In the genomic region with DNA sequence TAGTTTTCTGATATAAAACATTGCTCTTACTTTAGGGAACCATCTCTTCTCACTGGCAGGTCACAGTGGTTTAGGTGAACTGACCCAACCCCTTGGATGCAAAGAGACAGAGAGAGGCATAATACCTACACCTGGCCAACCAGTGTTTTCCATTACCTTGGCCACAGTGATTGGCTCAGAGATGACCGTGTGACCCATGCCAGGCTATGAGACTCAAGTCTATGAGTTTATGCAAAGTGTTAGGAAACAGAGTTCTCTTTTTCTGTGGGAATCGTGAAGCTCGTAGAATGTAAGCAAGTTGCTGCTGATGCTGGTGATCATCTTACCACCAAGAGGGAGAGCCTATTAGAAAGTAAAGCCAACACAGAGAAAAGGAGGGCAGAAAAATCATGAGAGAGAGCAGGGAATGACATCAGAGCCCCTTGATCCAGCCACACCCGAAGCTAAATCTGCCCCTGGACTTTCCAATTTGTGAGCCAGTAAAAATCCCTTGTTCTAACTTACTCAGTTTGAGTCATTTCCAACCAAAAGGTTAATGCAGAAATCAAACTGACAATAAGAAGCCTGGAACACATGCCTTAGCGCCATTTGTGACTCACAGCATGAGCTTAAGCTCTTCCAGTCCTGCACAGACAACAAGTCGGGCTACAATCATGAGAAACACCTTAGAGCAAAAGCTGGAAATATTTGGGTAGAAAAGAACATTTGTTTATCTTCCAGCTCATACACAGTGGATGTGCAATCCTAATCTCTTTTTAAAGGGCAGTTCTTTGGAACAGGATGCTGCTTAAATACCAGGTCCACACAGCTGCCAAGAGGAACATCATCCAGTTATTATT, we compare ENCODE assay signal across 10 cellular contexts.
A peak's percentile ranks its signal among the peaks of the same experiment; 100 is the strongest.
DNase-seq lines count a peak whose midpoint lies in the region; ATAC-seq, FAIRE-seq and TF ChIP-seq lines count a peak whose summit lies in the region.
"Had no signal": no experiment of that assay in that cellular context is flagged by ENCODE, and none has a peak within 500 bp of the region (broad histone marks: within the 10 kb centered on the region; RNA-seq: fewer than 3 reads in every experiment).

No MANE protein-coding gene starts in this region.

- BruUV-seq in OCI-LY7 (replicated peaks; lab: Mats Ljungman, UMichigan): no TSS peak

- H3K79me2 ChIP-seq in OCI-LY7 (ENCODE audit: insufficient read depth, low read depth, low read length): no peaks in the 10 kb centered on the region

- in situ Hi-C loops in gastrocnemius medialis (cut with MboI; ENCODE audit: low sequenced_read_pairs in 4 of 4): no loop called here

- ATAC-seq in gastrocnemius medialis (peak; percentile 14 to 62), HG02623 (IDR thresholded peaks at IDR 0.05; ENCODE audit: unreplicated experiment) (no peak), GM21423 (IDR thresholded peaks at IDR 0.05; ENCODE audit: unreplicated experiment) (no peak)
- ATAC-seq: HCT116 had no signal

- H3K4me3 ChIP-seq in OCI-LY7 (ENCODE audit: low read depth, low read length, poor library complexity, severe bottlenecking) (no peak overlapping the region), fibroblast of pulmonary artery (replicated peaks; ENCODE audit: low read depth, low read length) (no peak overlapping the region), gastrocnemius medialis (no peak overlapping the region)

- no peaks in the 10 kb centered on the region for H4K20me1 ChIP-seq in OCI-LY7 (ENCODE audit: insufficient read depth, low read length)

- CTCF ChIA-PET in OCI-LY7 (lab: Charles Lee; ENCODE audit: unreplicated experiment): no interaction called here

- TF ChIP-seq CTCF in OCI-LY7 (conservative IDR thresholded peaks at IDR 0.05; ENCODE audit: low read length) (no peak), fibroblast of pulmonary artery (IDR thresholded peaks at IDR 0.05; ENCODE audit: low read length, missing control alignments) (no peak), gastrocnemius medialis (IDR thresholded peaks at IDR 0.05 in 4 of 5, conservative IDR thresholded peaks at IDR 0.05 in 1 of 5) (no peak)

- intact Hi-C loops in OCI-LY7 (cut with micrococcal nuclease; ENCODE audit: unreplicated experiment): no loop called here
- intact Hi-C loops in gastrocnemius medialis (cut with DNase I; ENCODE audit: low total_unique reads): no loop called here

- H3K4me2 ChIP-seq in OCI-LY7 (ENCODE audit: low read length): no peak overlapping the region
- H3K4me2 ChIP-seq: SK-N-SH had no signal

- no peak for DNase-seq in GM12892 (ENCODE audit: insufficient read length)
- no peak for DNase-seq in OCI-LY7 (ENCODE audit: low spot score)
- DNase-seq in fibroblast of pulmonary artery (ENCODE audit: low read depth): peak; percentile 84
- DNase-seq in gastrocnemius medialis: no peak
- no peak for DNase-seq in KG1 (lab: John Stamatoyannopoulos, UW)
- no peak for DNase-seq in stimulated activated CD4-positive, alpha-beta T cell treated with anti-CD3 and anti-CD28 coated beads, Interleukin-4, amount 100 ng/mL, for 4 hours
- DNase-seq: SK-N-SH had no signal

- no peaks in the 10 kb centered on the region for H3K36me3 ChIP-seq in OCI-LY7 (ENCODE audit: insufficient read depth, low read length)
- H3K36me3 ChIP-seq in gastrocnemius medialis: no peaks in the 10 kb centered on the region

- H3K4me1 ChIP-seq in OCI-LY7 (ENCODE audit: insufficient read depth, low read length, poor library complexity, severe bottlenecking): peaks cover 5% of the 10 kb centered on the region
- H3K4me1 ChIP-seq in gastrocnemius medialis: no peaks in the 10 kb centered on the region

- no peaks in the 10 kb centered on the region for H3K9me2 ChIP-seq in OCI-LY7 (ENCODE audit: insufficient read depth, low read length)
- H3K9me2 ChIP-seq: SK-N-SH had no signal

- peak; percentile 88 for FAIRE-seq in GM12892 (lab: Jason Lieb, UNC)

- H3K27me3 ChIP-seq in gastrocnemius medialis: no peaks in the 10 kb centered on the region

- TF ChIP-seq POLR2A in GM12892 (IDR thresholded peaks at IDR 0.05; ENCODE audit: low read depth, low read length) (peak; percentile 67; the same call in 1 of the 2 replicates), gastrocnemius medialis (IDR thresholded peaks at IDR 0.05) (no peak)

- H2AFZ ChIP-seq in OCI-LY7 (ENCODE audit: low read length): peak overlapping the region; percentile 6; the same call in 1 of the 2 replicates

- POLR2A ChIA-PET in OCI-LY7 (lab: Charles Lee): interaction anchor here (0.5 kb wide), 1 partner anchor 368 kb away, joined by 3 read pairs; no protein-coding TSS in a partner anchor

- H3K9me3 ChIP-seq in OCI-LY7 (ENCODE audit: low read length): no peaks in the 10 kb centered on the region
- no peaks in the 10 kb centered on the region for H3K9me3 ChIP-seq in gastrocnemius medialis
- H3K9me3 ChIP-seq: SK-N-SH had no signal

- H3K27ac ChIP-seq in OCI-LY7 (ENCODE audit: low read depth, low read length, poor library complexity, severe bottlenecking) (no peak overlapping the region), gastrocnemius medialis (no peak overlapping the region)

Comparison
In these comparisons a context has a peak if more than half of its experiments do, and no peak if none do; other contexts are left out.
1. ATAC-seq: peak in gastrocnemius medialis (2 of 2); none in HG02623 (single experiment) and GM21423 (single experiment).